Comparison of ENCODE assay signal across 18 cellular contexts in the genomic region with DNA sequence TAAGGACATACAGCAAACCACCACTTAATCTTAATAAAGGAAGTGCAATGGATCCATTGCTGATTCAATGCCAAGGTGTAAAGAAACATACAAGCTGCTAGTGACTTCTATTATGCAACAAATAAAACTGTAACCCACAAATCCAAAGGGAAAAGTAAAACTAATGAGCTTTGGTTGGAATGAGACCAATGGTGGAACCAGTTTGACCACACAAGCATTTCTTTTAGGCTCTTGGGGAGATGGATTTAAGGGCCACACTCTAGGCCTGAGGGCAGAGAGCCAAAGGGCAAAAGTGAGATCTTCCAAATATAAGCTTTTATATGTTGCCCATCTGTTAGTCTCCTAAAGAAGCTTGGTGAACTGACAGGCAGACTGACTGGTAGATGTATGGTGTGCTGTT. TPM values are rescaled to one million over a fixed set of nuclear protein-coding genes. Genes with fewer than 3 reads are reported as not detected.
DNase-seq lines count a peak whose midpoint lies in the region; ATAC-seq, FAIRE-seq and TF ChIP-seq lines count a peak whose summit lies in the region.
"Had no signal": no experiment of that assay in that cellular context is flagged by ENCODE, and none has a peak within 500 bp of the region (broad histone marks: within the 10 kb centered on the region; RNA-seq: fewer than 3 reads in every experiment).

No MANE protein-coding gene starts in this region.

- H3K27ac ChIP-seq in left lung = no peak overlapping the region
- H3K27ac ChIP-seq: BLaER1 treated with 17β-estradiol and CSF1 and Interleukin-3, amounts not matched to agents 10 nM and 100 nM had no signal

- DNase-seq in H54 (ENCODE audit: insufficient read length, low spot score) (no peak), NCI-H69 (lab: John Stamatoyannopoulos, UW) (peak; percentile 73), left lung (no peak), posterior cingulate gyrus (no peak), mucosa of gallbladder (ENCODE audit: low spot score) (no peak)
- no peak for DNase-seq in activated naive CD4-positive, alpha-beta T cell treated with anti-CD3 and anti-CD28 coated beads, Interleukin-2, amount 10 ng/mL, durations not matched to agents 7 days and 5 days
- DNase-seq: Caco-2; CD4-positive, alpha-beta memory T cell; DMS153; GDM1; IMR-90; NCI-H1694 treated with DMSO at 0.1 percent for 48 hours; NCI-H2081 treated with DMSO at 0.1 percent for 48 hours; NCI-H2227 treated with DMSO at 0.1 percent for 48 hours had no signal

- no peaks in the 10 kb centered on the region for H3K9me3 ChIP-seq in left lung
- H3K9me3 ChIP-seq: BLaER1 treated with 17β-estradiol and CSF1 and Interleukin-3, amounts not matched to agents 10 nM and 100 nM; Caco-2 had no signal

- H3K27me3 ChIP-seq in left lung = no peaks in the 10 kb centered on the region
- H3K27me3 ChIP-seq: BLaER1 treated with 17β-estradiol and CSF1 and Interleukin-3, amounts not matched to agents 10 nM and 100 nM had no signal

- ATAC-seq in left lung = peak; percentile 25
- no peak for ATAC-seq in GM19452 (IDR thresholded peaks at IDR 0.05; ENCODE audit: unreplicated experiment)
- ATAC-seq: Right ventricle myocardium inferior had no signal

- H3K36me3 ChIP-seq in left lung = no peaks in the 10 kb centered on the region
- H3K36me3 ChIP-seq: BLaER1 treated with 17β-estradiol and CSF1 and Interleukin-3, amounts not matched to agents 10 nM and 100 nM had no signal

- no peaks in the 10 kb centered on the region for H3K4me1 ChIP-seq in left lung

- no peak overlapping the region for H3K4me3 Mint-ChIP-seq in activated naive CD4-positive, alpha-beta T cell treated with anti-CD3 and anti-CD28 coated beads, Interleukin-2, amount 10 ng/mL, durations not matched to agents 7 days and 5 days
- H3K4me3 Mint-ChIP-seq: CD4-positive, alpha-beta memory T cell had no signal

- no peak overlapping the region for H3K4me3 ChIP-seq in left lung
- H3K4me3 ChIP-seq: BLaER1 treated with 17β-estradiol and CSF1 and Interleukin-3, amounts not matched to agents 10 nM and 100 nM had no signal

- FAIRE-seq in H54 (lab: Jason Lieb, UNC) = peak; percentile 50
- FAIRE-seq: GM19239 had no signal

- intact Hi-C loops in left lung (cut with DNase I) = no loop called here
- intact Hi-C loops in posterior cingulate gyrus (cut with DNase I) = no loop called here

- no peaks in the 10 kb centered on the region for H3K9me3 Mint-ChIP-seq in activated naive CD4-positive, alpha-beta T cell treated with anti-CD3 and anti-CD28 coated beads, Interleukin-2, amount 10 ng/mL, durations not matched to agents 7 days and 5 days
- H3K9me3 Mint-ChIP-seq: CD4-positive, alpha-beta memory T cell had no signal

- no peaks in the 10 kb centered on the region for H3K36me3 Mint-ChIP-seq in activated naive CD4-positive, alpha-beta T cell treated with anti-CD3 and anti-CD28 coated beads, Interleukin-2, amount 10 ng/mL, durations not matched to agents 7 days and 5 days
- H3K36me3 Mint-ChIP-seq: CD4-positive, alpha-beta memory T cell had no signal

- no peaks in the 10 kb centered on the region for H3K4me1 Mint-ChIP-seq in activated naive CD4-positive, alpha-beta T cell treated with anti-CD3 and anti-CD28 coated beads, Interleukin-2, amount 10 ng/mL, durations not matched to agents 7 days and 5 days
- H3K4me1 Mint-ChIP-seq: CD4-positive, alpha-beta memory T cell had no signal

- CTCF ChIA-PET in activated naive CD4-positive, alpha-beta T cell treated with anti-CD3 and anti-CD28 coated beads, Interleukin-2, amount 10 ng/mL, durations not matched to agents 7 days and 5 days (lab: Charles Lee) = no interaction called here

- no peak for TF ChIP-seq CTCF in left lung (IDR thresholded peaks at IDR 0.05)

- TF ChIP-seq POLR2A in H54 (IDR thresholded peaks at IDR 0.05; ENCODE audit: low read depth, low read length) = no peak

- peaks cover 4% of the 10 kb centered on the region for H3K27me3 Mint-ChIP-seq in activated naive CD4-positive, alpha-beta T cell treated with anti-CD3 and anti-CD28 coated beads, Interleukin-2, amount 10 ng/mL, durations not matched to agents 7 days and 5 days

- H3K27ac Mint-ChIP-seq in activated naive CD4-positive, alpha-beta T cell treated with anti-CD3 and anti-CD28 coated beads, Interleukin-2, amount 10 ng/mL, durations not matched to agents 7 days and 5 days = no peak overlapping the region
- H3K27ac Mint-ChIP-seq: CD4-positive, alpha-beta memory T cell had no signal

RNA-seq across cellular contexts. Expression of a gene that starts 41.4 kb away (rescaled TPM):
- total RNA-seq in left lung (10 to 100 TPM; 80.1 to 90.2 TPM), mucosa of gallbladder (74.2 TPM)
